In the genomic region with DNA sequence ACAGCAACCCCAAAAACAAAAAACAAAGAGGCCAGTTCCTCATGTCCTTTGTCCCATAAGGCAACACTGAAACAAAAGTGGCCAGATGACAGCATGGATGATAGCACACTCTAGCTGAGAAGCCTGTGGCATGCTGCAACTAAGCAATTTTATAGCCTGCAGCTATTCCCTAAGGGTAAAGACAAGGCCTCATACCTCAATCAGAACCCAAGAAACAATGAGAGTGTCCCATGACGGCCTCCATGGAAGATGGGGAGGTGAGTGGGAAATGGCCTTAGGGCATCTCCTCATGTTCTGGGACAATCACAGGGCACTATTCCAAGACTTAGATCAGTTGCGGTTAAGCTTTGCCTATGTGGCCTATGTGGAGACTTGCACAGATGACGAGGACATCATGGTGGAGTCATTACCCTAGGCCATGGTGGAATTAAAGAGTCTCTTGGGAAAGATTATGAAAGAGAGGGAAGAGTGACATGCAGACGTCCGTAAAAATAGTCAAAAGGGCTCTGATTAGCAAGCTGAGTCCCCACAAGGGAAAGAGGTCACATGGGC, we compare ENCODE assay signal across 32 cellular contexts.
"Had no signal": no experiment of that assay in that cellular context is flagged by ENCODE, and none has a peak within 500 bp of the region (broad histone marks: within the 10 kb centered on the region; RNA-seq: fewer than 3 reads in every experiment).

No MANE protein-coding gene starts in this region.

- H3K4me1 Mint-ChIP-seq: activated B cell treated with CpG ODN at 0.5 μM for 24 hours; activated CD4-positive, alpha-beta T cell treated with anti-CD3 and anti-CD28 coated beads, Interleukin-2, amount 10 ng/mL, durations not matched to agents 24 days and 14 days; brain; central memory CD8-positive, alpha-beta T cell had no signal

- H3K4me1 ChIP-seq: ascending aorta, esophagus squamous epithelium, gastrocnemius medialis, heart left ventricle had no signal

- H3K27ac Mint-ChIP-seq: activated B cell treated with CpG ODN at 0.5 μM for 24 hours; activated CD4-positive, alpha-beta memory T cell treated with anti-CD3 and anti-CD28 coated beads for 36 hours; activated CD4-positive, alpha-beta T cell treated with anti-CD3 and anti-CD28 coated beads for 36 hours; activated CD4-positive, alpha-beta T cell treated with anti-CD3 and anti-CD28 coated beads, Interleukin-2, amount 10 ng/mL, durations not matched to agents 24 days and 14 days; activated CD8-positive, alpha-beta memory T cell treated with anti-CD3 and anti-CD28 coated beads, Interleukin-2, amount 10 ng/mL, durations not matched to agents 7 days and 5 days; activated CD8-positive, alpha-beta T cell treated with anti-CD3 and anti-CD28 coated beads, Interleukin-2, amount 10 ng/mL, durations not matched to agents 7 days and 5 days; activated naive CD4-positive, alpha-beta T cell treated with anti-CD3 and anti-CD28 coated beads for 36 hours; activated naive CD4-positive, alpha-beta T cell treated with anti-CD3 and anti-CD28 coated beads, Interleukin-2, amount 50 U/mL, for 72 hours; activated naive CD8-positive, alpha-beta T cell treated with anti-CD3 and anti-CD28 coated beads, Interleukin-2, amount 10 ng/mL, durations not matched to agents 7 days and 5 days; activated T-helper 1 cell treated with anti-CD3 and anti-CD28 coated beads, Interleukin-12 subunit alpha, Interleukin-12 subunit beta, Interleukin-2, Interleukin-4 antibody, amounts not matched to agents 30 ng/mL and 10 ng/mL and 1 ng/mL, durations not matched to agents 14 hours and 24 hours and 36 hours; activated T-helper 2 cell treated with anti-CD3 and anti-CD28 coated beads, Interferon-gamma antibody, Interleukin-2, Interleukin-4, amounts not matched to agents 10 μg/mL and 5 μg/mL and 100 μg/mL, durations not matched to agents 14 hours and 24 hours and 36 hours; effector memory CD8-positive, alpha-beta T cell; T-cell; T-helper 1 cell treated with Interleukin-12 subunit alpha and Interleukin-12 subunit beta and Interleukin-4 antibody, amounts not matched to agents 30 μg/mL and 1 μg/mL, for 36 hours had no signal

- H3K36me3 Mint-ChIP-seq: activated CD4-positive, alpha-beta memory T cell treated with anti-CD3 and anti-CD28 coated beads for 36 hours; activated CD8-positive, alpha-beta memory T cell treated with anti-CD3 and anti-CD28 coated beads, Interleukin-2, amount 10 ng/mL, durations not matched to agents 7 days and 5 days; activated naive CD8-positive, alpha-beta T cell treated with anti-CD3 and anti-CD28 coated beads, Interleukin-2, amount 10 ng/mL, durations not matched to agents 7 days and 5 days; brain; T-cell had no signal

- H3K27me3 Mint-ChIP-seq: activated B cell treated with CpG ODN at 0.5 μM for 24 hours; activated CD4-positive, alpha-beta T cell treated with anti-CD3 and anti-CD28 coated beads, Interleukin-2, amount 10 ng/mL, durations not matched to agents 24 days and 14 days; activated naive CD8-positive, alpha-beta T cell treated with anti-CD3 and anti-CD28 coated beads, Interleukin-2, amount 10 ng/mL, durations not matched to agents 7 days and 5 days; brain; central memory CD8-positive, alpha-beta T cell; effector memory CD8-positive, alpha-beta T cell had no signal

- H3K9me3 Mint-ChIP-seq: activated CD4-positive, alpha-beta T cell treated with anti-CD3 and anti-CD28 coated beads, Interleukin-2, amount 10 ng/mL, durations not matched to agents 24 days and 14 days; activated naive CD4-positive, alpha-beta T cell treated with anti-CD3 and anti-CD28 coated beads for 36 hours; activated T-helper 1 cell treated with anti-CD3 and anti-CD28 coated beads, Interleukin-12 subunit alpha, Interleukin-12 subunit beta, Interleukin-2, Interleukin-4 antibody, amounts not matched to agents 30 ng/mL and 10 ng/mL and 1 ng/mL, durations not matched to agents 14 hours and 24 hours and 36 hours; activated T-helper 2 cell treated with anti-CD3 and anti-CD28 coated beads, Interferon-gamma antibody, Interleukin-2, Interleukin-4, amounts not matched to agents 10 μg/mL and 5 μg/mL and 100 μg/mL, durations not matched to agents 14 hours and 24 hours and 36 hours; central memory CD8-positive, alpha-beta T cell; effector memory CD8-positive, alpha-beta T cell; T-cell; T-helper 1 cell treated with Interleukin-12 subunit alpha and Interleukin-12 subunit beta and Interleukin-4 antibody, amounts not matched to agents 30 μg/mL and 1 μg/mL, for 36 hours had no signal

- H3K27ac ChIP-seq: ascending aorta, coronary artery, esophagus squamous epithelium, gastrocnemius medialis, heart left ventricle, WERI-Rb-1 had no signal

- H3K4me3 Mint-ChIP-seq: activated B cell treated with CpG ODN at 0.5 μM for 24 hours; activated CD4-positive, alpha-beta memory T cell treated with anti-CD3 and anti-CD28 coated beads for 36 hours; activated CD4-positive, alpha-beta T cell treated with anti-CD3 and anti-CD28 coated beads for 36 hours; activated CD4-positive, alpha-beta T cell treated with anti-CD3 and anti-CD28 coated beads, Interleukin-2, amount 10 ng/mL, durations not matched to agents 24 days and 14 days; activated CD8-positive, alpha-beta memory T cell treated with anti-CD3 and anti-CD28 coated beads, Interleukin-2, amount 10 ng/mL, durations not matched to agents 7 days and 5 days; activated CD8-positive, alpha-beta T cell treated with anti-CD3 and anti-CD28 coated beads, Interleukin-2, amount 10 ng/mL, durations not matched to agents 7 days and 5 days; activated naive CD4-positive, alpha-beta T cell treated with anti-CD3 and anti-CD28 coated beads for 36 hours; activated naive CD8-positive, alpha-beta T cell treated with anti-CD3 and anti-CD28 coated beads, Interleukin-2, amount 10 ng/mL, durations not matched to agents 7 days and 5 days; activated T-helper 1 cell treated with anti-CD3 and anti-CD28 coated beads, Interleukin-12 subunit alpha, Interleukin-12 subunit beta, Interleukin-2, Interleukin-4 antibody, amounts not matched to agents 30 ng/mL and 10 ng/mL and 1 ng/mL, durations not matched to agents 14 hours and 24 hours and 36 hours; brain; central memory CD8-positive, alpha-beta T cell; effector memory CD8-positive, alpha-beta T cell; T-cell; T-helper 1 cell treated with Interleukin-12 subunit alpha and Interleukin-12 subunit beta and Interleukin-4 antibody, amounts not matched to agents 30 μg/mL and 1 μg/mL, for 36 hours had no signal

- H3K4me3 ChIP-seq: ascending aorta, coronary artery, esophagus squamous epithelium, gastrocnemius medialis, heart left ventricle had no signal

- H3K27me3 ChIP-seq: ascending aorta, esophagus squamous epithelium, gastrocnemius medialis, heart left ventricle had no signal

- ATAC-seq: activated CD4-positive, alpha-beta T cell treated with anti-CD3 and anti-CD28 coated beads for 36 hours; activated CD8-positive, alpha-beta memory T cell treated with anti-CD3 and anti-CD28 coated beads, Interleukin-2, amount 10 ng/mL, durations not matched to agents 7 days and 5 days; activated CD8-positive, alpha-beta T cell treated with anti-CD3 and anti-CD28 coated beads, Interleukin-2, amount 10 ng/mL, durations not matched to agents 7 days and 5 days; activated naive CD4-positive, alpha-beta T cell treated with anti-CD3 and anti-CD28 coated beads, Interleukin-2, amount 50 U/mL, for 72 hours; effector memory CD8-positive, alpha-beta T cell; gastrocnemius medialis; heart left ventricle; T-cell had no signal

- H3K9me3 ChIP-seq: ascending aorta, esophagus squamous epithelium, gastrocnemius medialis, heart left ventricle had no signal

- DNase-seq: activated B cell treated with CpG ODN at 0.5 μM for 24 hours; activated CD4-positive, alpha-beta memory T cell treated with anti-CD3 and anti-CD28 coated beads for 36 hours; activated CD4-positive, alpha-beta T cell treated with anti-CD3 and anti-CD28 coated beads for 36 hours; activated CD4-positive, alpha-beta T cell treated with anti-CD3 and anti-CD28 coated beads, Interleukin-2, amount 10 ng/mL, durations not matched to agents 24 days and 14 days; activated CD4-positive, CD25-positive, alpha-beta regulatory T cell treated with anti-CD3 and anti-CD28 coated beads, Interleukin-2, amount 50 U/mL, for 72 hours; activated CD8-positive, alpha-beta memory T cell treated with anti-CD3 and anti-CD28 coated beads, Interleukin-2, amount 10 ng/mL, durations not matched to agents 7 days and 5 days; activated CD8-positive, alpha-beta memory T cell treated with anti-CD3 and anti-CD28 coated beads, Interleukin-2, amount 50 U/mL, for 4 hours; activated CD8-positive, alpha-beta T cell treated with anti-CD3 and anti-CD28 coated beads, Interleukin-2, amount 10 ng/mL, durations not matched to agents 7 days and 5 days; activated effector memory CD4-positive, alpha-beta T cell treated with anti-CD3 and anti-CD28 coated beads, Interleukin-2, amount 50 U/mL, for 16 hours; activated naive CD4-positive, alpha-beta T cell treated with anti-CD3 and anti-CD28 coated beads for 36 hours; activated naive CD8-positive, alpha-beta T cell treated with anti-CD3 and anti-CD28 coated beads, Interleukin-2, amount 10 ng/mL, durations not matched to agents 7 days and 5 days; activated T-cell treated with anti-CD3 and anti-CD28 coated beads, Interleukin-2, amount 50 U/mL, for 1 hour; activated T-cell treated with anti-CD3 and anti-CD28 coated beads, Interleukin-2, amount 50 U/mL, for 48 hours; dermis blood vessel endothelial cell; effector CD4-positive, alpha-beta T cell; effector memory CD8-positive, alpha-beta T cell; erythroblast; esophagus squamous epithelium; gastrocnemius medialis; glutamatergic neuron; heart left ventricle; T-cell; T-helper 9 cell; WERI-Rb-1 had no signal
